ENCODE assay signal across 1 cellular context in the genomic region with DNA sequence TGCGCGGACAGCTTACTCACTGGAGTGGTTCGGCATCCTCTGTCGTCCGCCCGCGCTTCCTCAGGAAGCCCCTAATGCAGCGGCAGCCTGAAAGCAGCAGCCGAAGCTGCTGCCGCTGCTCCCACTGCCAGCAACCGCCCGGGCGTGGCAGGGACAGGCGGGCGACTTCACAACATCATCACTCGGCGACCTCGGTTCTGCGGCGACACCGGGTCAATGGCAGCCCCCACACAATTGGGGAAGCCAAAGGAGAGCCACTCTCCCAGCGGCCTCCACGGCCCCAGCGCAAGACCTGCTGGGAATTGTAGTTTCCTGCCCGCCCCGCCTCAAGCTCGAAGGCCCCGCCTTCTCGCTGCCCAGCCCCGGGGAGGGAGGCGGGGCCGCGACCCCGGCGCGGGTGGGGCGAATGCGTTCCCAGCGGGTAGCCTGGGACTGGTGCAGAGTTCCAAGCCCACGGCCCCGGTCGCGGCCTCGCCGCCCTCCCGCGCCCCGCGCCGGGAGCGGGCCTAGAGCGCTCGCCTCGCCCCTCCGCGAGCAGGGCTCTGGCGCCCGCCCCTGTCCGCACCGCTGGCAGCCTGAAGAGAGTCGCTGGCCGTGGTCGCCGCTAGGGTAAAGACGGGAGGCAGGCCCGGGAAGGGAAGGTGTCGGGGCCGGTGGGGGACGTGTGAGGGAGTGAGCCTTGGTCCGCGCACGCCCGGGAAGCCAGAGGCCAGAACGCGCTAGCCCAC.
A peak's percentile ranks its signal among the peaks of the same experiment; 100 is the strongest.
TF ChIP-seq lines count a peak whose summit lies in the region.

A gene with protein sequence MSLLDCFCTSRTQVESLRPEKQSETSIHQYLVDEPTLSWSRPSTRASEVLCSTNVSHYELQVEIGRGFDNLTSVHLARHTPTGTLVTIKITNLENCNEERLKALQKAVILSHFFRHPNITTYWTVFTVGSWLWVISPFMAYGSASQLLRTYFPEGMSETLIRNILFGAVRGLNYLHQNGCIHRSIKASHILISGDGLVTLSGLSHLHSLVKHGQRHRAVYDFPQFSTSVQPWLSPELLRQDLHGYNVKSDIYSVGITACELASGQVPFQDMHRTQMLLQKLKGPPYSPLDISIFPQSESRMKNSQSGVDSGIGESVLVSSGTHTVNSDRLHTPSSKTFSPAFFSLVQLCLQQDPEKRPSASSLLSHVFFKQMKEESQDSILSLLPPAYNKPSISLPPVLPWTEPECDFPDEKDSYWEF (plus strand): TSS at position 411 of the 728 bp plus-strand sequence. CDS start 3,101 bp downstream, outside the sequence.
A gene with protein sequence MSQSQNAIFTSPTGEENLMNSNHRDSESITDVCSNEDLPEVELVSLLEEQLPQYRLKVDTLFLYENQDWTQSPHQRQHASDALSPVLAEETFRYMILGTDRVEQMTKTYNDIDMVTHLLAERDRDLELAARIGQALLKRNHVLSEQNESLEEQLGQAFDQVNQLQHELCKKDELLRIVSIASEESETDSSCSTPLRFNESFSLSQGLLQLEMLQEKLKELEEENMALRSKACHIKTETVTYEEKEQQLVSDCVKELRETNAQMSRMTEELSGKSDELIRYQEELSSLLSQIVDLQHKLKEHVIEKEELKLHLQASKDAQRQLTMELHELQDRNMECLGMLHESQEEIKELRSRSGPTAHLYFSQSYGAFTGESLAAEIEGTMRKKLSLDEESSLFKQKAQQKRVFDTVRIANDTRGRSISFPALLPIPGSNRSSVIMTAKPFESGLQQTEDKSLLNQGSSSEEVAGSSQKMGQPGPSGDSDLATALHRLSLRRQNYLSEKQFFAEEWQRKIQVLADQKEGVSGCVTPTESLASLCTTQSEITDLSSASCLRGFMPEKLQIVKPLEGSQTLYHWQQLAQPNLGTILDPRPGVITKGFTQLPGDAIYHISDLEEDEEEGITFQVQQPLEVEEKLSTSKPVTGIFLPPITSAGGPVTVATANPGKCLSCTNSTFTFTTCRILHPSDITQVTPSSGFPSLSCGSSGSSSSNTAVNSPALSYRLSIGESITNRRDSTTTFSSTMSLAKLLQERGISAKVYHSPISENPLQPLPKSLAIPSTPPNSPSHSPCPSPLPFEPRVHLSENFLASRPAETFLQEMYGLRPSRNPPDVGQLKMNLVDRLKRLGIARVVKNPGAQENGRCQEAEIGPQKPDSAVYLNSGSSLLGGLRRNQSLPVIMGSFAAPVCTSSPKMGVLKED (minus strand): TSS at position 129 of the 728 bp plus-strand sequence. CDS start 30,951 bp downstream, outside the sequence.

TF ChIP-seq in HepG2, 621 proteins besides CTCF, POLR2A, EP300 and RAD21 (continued from another document and continues in another):
- TF ChIP-seq, protein P1, sequence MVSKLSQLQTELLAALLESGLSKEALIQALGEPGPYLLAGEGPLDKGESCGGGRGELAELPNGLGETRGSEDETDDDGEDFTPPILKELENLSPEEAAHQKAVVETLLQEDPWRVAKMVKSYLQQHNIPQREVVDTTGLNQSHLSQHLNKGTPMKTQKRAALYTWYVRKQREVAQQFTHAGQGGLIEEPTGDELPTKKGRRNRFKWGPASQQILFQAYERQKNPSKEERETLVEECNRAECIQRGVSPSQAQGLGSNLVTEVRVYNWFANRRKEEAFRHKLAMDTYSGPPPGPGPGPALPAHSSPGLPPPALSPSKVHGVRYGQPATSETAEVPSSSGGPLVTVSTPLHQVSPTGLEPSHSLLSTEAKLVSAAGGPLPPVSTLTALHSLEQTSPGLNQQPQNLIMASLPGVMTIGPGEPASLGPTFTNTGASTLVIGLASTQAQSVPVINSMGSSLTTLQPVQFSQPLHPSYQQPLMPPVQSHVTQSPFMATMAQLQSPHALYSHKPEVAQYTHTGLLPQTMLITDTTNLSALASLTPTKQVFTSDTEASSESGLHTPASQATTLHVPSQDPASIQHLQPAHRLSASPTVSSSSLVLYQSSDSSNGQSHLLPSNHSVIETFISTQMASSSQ (IDR thresholded peaks at IDR 0.05; ENCODE audit: low read depth) = no peak; the same call in 1 of the 2 replicates
- TF ChIP-seq, protein P1 (CRISPR knock-in tag; IDR thresholded peaks at IDR 0.05; ENCODE audit: borderline replicate concordance) = peak; percentile 89; the same call in 1 of the 2 replicates
- TF ChIP-seq TBX2 (CRISPR knock-in tag; IDR thresholded peaks at IDR 0.05; ENCODE audit: borderline replicate concordance) = peak; percentile 87
- 0 out of 2 replicates have a peak, but pooled peaks have one; percentile 71 for TF ChIP-seq TOE1 (CRISPR knock-in tag; IDR thresholded peaks at IDR 0.05)
- TF ChIP-seq ADNP (CRISPR knock-in tag; IDR thresholded peaks at IDR 0.05) = peak; percentile 85
- peak; percentile 46; the same call in 1 of the 2 replicates for TF ChIP-seq TBX3 (IDR thresholded peaks at IDR 0.05; ENCODE audit: borderline replicate concordance)
- TF ChIP-seq, protein P2, sequence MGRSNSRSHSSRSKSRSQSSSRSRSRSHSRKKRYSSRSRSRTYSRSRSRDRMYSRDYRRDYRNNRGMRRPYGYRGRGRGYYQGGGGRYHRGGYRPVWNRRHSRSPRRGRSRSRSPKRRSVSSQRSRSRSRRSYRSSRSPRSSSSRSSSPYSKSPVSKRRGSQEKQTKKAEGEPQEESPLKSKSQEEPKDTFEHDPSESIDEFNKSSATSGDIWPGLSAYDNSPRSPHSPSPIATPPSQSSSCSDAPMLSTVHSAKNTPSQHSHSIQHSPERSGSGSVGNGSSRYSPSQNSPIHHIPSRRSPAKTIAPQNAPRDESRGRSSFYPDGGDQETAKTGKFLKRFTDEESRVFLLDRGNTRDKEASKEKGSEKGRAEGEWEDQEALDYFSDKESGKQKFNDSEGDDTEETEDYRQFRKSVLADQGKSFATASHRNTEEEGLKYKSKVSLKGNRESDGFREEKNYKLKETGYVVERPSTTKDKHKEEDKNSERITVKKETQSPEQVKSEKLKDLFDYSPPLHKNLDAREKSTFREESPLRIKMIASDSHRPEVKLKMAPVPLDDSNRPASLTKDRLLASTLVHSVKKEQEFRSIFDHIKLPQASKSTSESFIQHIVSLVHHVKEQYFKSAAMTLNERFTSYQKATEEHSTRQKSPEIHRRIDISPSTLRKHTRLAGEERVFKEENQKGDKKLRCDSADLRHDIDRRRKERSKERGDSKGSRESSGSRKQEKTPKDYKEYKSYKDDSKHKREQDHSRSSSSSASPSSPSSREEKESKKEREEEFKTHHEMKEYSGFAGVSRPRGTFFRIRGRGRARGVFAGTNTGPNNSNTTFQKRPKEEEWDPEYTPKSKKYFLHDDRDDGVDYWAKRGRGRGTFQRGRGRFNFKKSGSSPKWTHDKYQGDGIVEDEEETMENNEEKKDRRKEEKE (IDR thresholded peaks at IDR 0.05) = no peak
- TF ChIP-seq, protein P3, sequence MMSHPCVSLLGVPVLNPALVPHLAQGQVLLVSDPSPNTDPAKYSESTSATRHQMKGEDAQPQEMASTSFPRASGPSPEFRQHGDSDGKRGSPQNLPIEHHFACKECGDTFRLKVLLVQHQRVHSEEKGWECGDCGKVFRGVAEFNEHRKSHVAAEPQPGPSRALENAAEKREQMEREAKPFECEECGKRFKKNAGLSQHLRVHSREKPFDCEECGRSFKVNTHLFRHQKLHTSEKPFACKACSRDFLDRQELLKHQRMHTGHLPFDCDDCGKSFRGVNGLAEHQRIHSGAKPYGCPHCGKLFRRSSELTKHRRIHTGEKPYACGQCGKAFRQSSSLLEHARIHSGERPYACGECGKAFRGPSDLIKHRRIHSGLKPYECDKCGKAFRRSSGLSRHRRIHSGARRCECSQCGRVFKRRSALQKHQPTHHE (CRISPR knock-in tag; IDR thresholded peaks at IDR 0.05; ENCODE audit: borderline replicate concordance) = peak; percentile 85; the same call in 1 of the 2 replicates
- TF ChIP-seq, protein P4, sequence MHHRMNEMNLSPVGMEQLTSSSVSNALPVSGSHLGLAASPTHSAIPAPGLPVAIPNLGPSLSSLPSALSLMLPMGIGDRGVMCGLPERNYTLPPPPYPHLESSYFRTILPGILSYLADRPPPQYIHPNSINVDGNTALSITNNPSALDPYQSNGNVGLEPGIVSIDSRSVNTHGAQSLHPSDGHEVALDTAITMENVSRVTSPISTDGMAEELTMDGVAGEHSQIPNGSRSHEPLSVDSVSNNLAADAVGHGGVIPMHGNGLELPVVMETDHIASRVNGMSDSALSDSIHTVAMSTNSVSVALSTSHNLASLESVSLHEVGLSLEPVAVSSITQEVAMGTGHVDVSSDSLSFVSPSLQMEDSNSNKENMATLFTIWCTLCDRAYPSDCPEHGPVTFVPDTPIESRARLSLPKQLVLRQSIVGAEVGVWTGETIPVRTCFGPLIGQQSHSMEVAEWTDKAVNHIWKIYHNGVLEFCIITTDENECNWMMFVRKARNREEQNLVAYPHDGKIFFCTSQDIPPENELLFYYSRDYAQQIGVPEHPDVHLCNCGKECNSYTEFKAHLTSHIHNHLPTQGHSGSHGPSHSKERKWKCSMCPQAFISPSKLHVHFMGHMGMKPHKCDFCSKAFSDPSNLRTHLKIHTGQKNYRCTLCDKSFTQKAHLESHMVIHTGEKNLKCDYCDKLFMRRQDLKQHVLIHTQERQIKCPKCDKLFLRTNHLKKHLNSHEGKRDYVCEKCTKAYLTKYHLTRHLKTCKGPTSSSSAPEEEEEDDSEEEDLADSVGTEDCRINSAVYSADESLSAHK (CRISPR knock-in tag; IDR thresholded peaks at IDR 0.05; ENCODE audit: borderline replicate concordance) = no peak; the same call in 1 of the 2 replicates
- TF ChIP-seq, protein P5, sequence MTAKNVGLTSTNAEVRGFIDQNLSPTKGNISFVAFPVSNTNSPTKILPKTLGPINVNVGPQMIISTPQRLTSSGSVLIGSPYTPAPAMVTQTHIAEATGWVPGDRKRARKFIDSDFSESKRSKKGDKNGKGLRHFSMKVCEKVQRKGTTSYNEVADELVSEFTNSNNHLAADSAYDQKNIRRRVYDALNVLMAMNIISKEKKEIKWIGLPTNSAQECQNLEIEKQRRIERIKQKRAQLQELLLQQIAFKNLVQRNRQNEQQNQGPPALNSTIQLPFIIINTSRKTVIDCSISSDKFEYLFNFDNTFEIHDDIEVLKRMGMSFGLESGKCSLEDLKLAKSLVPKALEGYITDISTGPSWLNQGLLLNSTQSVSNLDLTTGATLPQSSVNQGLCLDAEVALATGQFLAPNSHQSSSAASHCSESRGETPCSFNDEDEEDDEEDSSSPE (CRISPR knock-in tag; IDR thresholded peaks at IDR 0.05) = peak; percentile 70
- peak; percentile 44 for TF ChIP-seq ZNF274 (CRISPR knock-in tag; IDR thresholded peaks at IDR 0.05)
- peak; percentile 75; the same call in 1 of the 2 replicates for TF ChIP-seq ZNF34 (CRISPR knock-in tag; IDR thresholded peaks at IDR 0.05; ENCODE audit: borderline replicate concordance)
- peak; percentile 73; the same call in 1 of the 2 replicates for TF ChIP-seq SP5 (CRISPR knock-in tag; IDR thresholded peaks at IDR 0.05; ENCODE audit: borderline replicate concordance, low read depth)
- peak; percentile 75; the same call in 1 of the 2 replicates for TF ChIP-seq ZBTB42 (CRISPR knock-in tag; IDR thresholded peaks at IDR 0.05)
- no peak for TF ChIP-seq KAT2B (IDR thresholded peaks at IDR 0.05; ENCODE audit: borderline replicate concordance, low read depth, low read length)
- TF ChIP-seq ELF4 (CRISPR knock-in tag; IDR thresholded peaks at IDR 0.05; ENCODE audit: borderline replicate concordance) = no peak
- 0 out of 2 replicates have a peak, but pooled peaks have one; percentile 43 for TF ChIP-seq ZSCAN29 (CRISPR knock-in tag; conservative IDR thresholded peaks at IDR 0.05)
- TF ChIP-seq POLR2G (IDR thresholded peaks at IDR 0.05; ENCODE audit: low read depth, low read length) = peak; percentile 98
- TF ChIP-seq ZNF558 (CRISPR knock-in tag; IDR thresholded peaks at IDR 0.05; ENCODE audit: borderline replicate concordance) = peak; percentile 94; the same call in 1 of the 2 replicates
- no peak for TF ChIP-seq ZNF781 (CRISPR knock-in tag; IDR thresholded peaks at IDR 0.05; ENCODE audit: borderline replicate concordance, not compliant biosample characterization)
- peak; percentile 98; the same call in 1 of the 2 replicates for TF ChIP-seq SIN3A (IDR thresholded peaks at IDR 0.05; ENCODE audit: borderline replicate concordance, low read depth, low read length)
- TF ChIP-seq HNRNPL (IDR thresholded peaks at IDR 0.05; ENCODE audit: low read depth, low read length) = 0 out of 2 replicates have a peak, but pooled peaks have one; percentile 50
- TF ChIP-seq, protein P6, sequence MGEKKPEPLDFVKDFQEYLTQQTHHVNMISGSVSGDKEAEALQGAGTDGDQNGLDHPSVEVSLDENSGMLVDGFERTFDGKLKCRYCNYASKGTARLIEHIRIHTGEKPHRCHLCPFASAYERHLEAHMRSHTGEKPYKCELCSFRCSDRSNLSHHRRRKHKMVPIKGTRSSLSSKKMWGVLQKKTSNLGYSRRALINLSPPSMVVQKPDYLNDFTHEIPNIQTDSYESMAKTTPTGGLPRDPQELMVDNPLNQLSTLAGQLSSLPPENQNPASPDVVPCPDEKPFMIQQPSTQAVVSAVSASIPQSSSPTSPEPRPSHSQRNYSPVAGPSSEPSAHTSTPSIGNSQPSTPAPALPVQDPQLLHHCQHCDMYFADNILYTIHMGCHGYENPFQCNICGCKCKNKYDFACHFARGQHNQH (CRISPR knock-in tag; IDR thresholded peaks at IDR 0.05) = peak; percentile 89
- no peak for TF ChIP-seq XBP1 (CRISPR knock-in tag; IDR thresholded peaks at IDR 0.05)
- TF ChIP-seq, protein P7, sequence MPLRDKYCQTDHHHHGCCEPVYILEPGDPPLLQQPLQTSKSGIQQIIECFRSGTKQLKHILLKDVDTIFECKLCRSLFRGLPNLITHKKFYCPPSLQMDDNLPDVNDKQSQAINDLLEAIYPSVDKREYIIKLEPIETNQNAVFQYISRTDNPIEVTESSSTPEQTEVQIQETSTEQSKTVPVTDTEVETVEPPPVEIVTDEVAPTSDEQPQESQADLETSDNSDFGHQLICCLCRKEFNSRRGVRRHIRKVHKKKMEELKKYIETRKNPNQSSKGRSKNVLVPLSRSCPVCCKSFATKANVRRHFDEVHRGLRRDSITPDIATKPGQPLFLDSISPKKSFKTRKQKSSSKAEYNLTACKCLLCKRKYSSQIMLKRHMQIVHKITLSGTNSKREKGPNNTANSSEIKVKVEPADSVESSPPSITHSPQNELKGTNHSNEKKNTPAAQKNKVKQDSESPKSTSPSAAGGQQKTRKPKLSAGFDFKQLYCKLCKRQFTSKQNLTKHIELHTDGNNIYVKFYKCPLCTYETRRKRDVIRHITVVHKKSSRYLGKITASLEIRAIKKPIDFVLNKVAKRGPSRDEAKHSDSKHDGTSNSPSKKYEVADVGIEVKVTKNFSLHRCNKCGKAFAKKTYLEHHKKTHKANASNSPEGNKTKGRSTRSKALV (CRISPR knock-in tag; IDR thresholded peaks at IDR 0.05) = no peak; the same call in 1 of the 2 replicates
- TF ChIP-seq CBFB (CRISPR knock-in tag; IDR thresholded peaks at IDR 0.05) = peak; percentile 95
- no peak; the same call in 1 of the 2 replicates for TF ChIP-seq ZNF746 (CRISPR knock-in tag; IDR thresholded peaks at IDR 0.05)
